In genomic region chr1:143698016-143698415, GRCh38 we compare ENCODE assay signal across 8 cellular contexts.
A peak's percentile ranks its signal among the peaks of the same experiment; 100 is the strongest.
DNase-seq lines count a peak whose midpoint lies in the region; ATAC-seq and TF ChIP-seq lines count a peak whose summit lies in the region.

No MANE protein-coding gene starts in this region.

- peak; percentile 98 for TF ChIP-seq CTCF in C4-2B (conservative IDR thresholded peaks at IDR 0.05)

- H3K27ac ChIP-seq in C4-2B = no peak overlapping the region

- no peak for ATAC-seq in HG02763 (IDR thresholded peaks at IDR 0.05; ENCODE audit: unreplicated experiment)
- ATAC-seq in GM18498 (IDR thresholded peaks at IDR 0.05; ENCODE audit: unreplicated experiment) = no peak
- no peak for ATAC-seq in GM21360 (IDR thresholded peaks at IDR 0.05; ENCODE audit: unreplicated experiment)

- peak; percentile 43 for DNase-seq in HK-2 (ENCODE audit: unreplicated experiment)
- DNase-seq in UCSD-AML1 (lab: John Stamatoyannopoulos, UW; ENCODE audit: unreplicated experiment) = peak; percentile 46
- peak; percentile 66 for DNase-seq in kidney tubule cell (ENCODE audit: low spot score)
- DNase-seq in NCI-H774 (lab: John Stamatoyannopoulos, UW) = no peak
